ENCODE assay signal across 9 cellular contexts in the genomic region with DNA sequence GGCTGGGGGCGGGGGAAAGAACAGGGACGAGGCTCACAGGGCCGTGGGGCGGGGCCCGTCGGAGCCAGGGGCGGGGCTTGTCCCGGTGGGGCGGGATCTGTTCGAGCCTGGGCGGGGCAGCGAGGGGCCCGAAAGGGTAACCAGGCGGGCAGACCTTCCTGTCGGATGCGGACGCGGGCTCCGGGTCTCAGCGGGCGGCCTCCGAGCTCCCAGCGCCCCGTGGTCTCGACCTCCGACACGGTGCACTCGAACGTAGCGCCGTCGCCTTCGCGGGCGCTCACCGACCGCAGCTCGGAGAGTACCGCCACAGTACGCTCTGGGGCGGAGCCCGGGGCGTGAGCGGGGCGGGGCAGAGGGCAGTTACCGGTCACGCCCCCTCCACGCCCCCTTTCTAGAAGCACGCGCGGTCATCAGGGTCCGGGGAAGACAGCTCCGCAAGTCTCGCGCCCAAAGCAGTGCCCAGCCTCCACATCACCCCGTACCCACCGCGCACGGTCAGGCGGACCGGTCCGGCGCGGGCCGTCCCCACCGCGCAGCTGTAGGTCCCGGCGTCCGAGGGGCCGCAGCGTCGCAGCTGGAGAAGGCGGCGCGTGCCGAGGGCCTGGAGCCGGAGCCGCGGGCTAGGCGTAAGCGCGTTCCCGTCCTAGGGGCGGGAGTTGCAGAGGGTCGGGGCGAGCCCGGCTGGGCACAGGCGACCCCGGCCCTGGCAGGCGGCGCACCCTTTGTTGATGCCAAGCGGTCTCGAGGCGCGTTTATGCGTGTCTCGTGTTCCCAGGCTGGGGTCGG. TPM values are rescaled to one million over a fixed set of nuclear protein-coding genes. Genes with fewer than 3 reads are reported as not detected.
DNase-seq lines count a peak whose midpoint lies in the region; ATAC-seq and TF ChIP-seq lines count a peak whose summit lies in the region.
"Had no signal": no experiment of that assay in that cellular context is flagged by ENCODE, and none has a peak within 500 bp of the region (broad histone marks: within the 10 kb centered on the region; RNA-seq: fewer than 3 reads in every experiment).

No MANE protein-coding gene starts in this region.

- peak; percentile 92 for ATAC-seq in left cardiac atrium

- no peak for TF ChIP-seq CTCF in LNCaP clone FGC (IDR thresholded peaks at IDR 0.05; ENCODE audit: control insufficient read depth, extremely low read depth, insufficient read depth)
- TF ChIP-seq CTCF in tibial nerve (IDR thresholded peaks at IDR 0.05) = no peak

- peaks cover 4% of the 10 kb centered on the region; the same call in 1 of the 2 replicates for H3K4me1 ChIP-seq in GM23248 (ENCODE audit: insufficient read depth)
- peaks cover 13% of the 10 kb centered on the region for H3K4me1 ChIP-seq in adipocyte (ENCODE audit: control insufficient read depth, insufficient read depth, low read length)
- H3K4me1 ChIP-seq in tibial nerve = peaks cover 0 to 25% (median 14%) of the 10 kb centered on the region in 4 donors

- H3K27me3 ChIP-seq in GM23248 (replicated peaks; ENCODE audit: insufficient read depth) (no peaks in the 10 kb centered on the region), adipocyte (replicated peaks; ENCODE audit: control insufficient read depth, insufficient read depth, low read length) (no peaks in the 10 kb centered on the region), tibial nerve (peaks cover 0 to 7% of the 10 kb centered on the region in 2 donors)

- TF ChIP-seq EP300 in tibial nerve (IDR thresholded peaks at IDR 0.05) = peak in 1 of 2 donors; percentile 66

- H3K27ac ChIP-seq in GM23248 (no peak overlapping the region), tibial nerve (peak overlapping the region; percentile 44 to 87 (median 62))

- no peaks in the 10 kb centered on the region for H3K9me3 ChIP-seq in GM23248 (ENCODE audit: low read depth)
- H3K9me3 ChIP-seq in adipocyte (ENCODE audit: control insufficient read depth, low read length) = no peaks in the 10 kb centered on the region
- H3K9me3 ChIP-seq in tibial nerve = no peaks in the 10 kb centered on the region

- DNase-seq in Daoy (ENCODE audit: low read depth) (peak; percentile 88), GM23248 (peak; percentile 94), LNCaP clone FGC (ENCODE audit: low read depth) (no peak), SW 1271 (lab: John Stamatoyannopoulos, UW) (peak; percentile 36 to 74), adipocyte (ENCODE audit: low read depth) (peak; percentile 93), left cardiac atrium (peak; percentile 92), posterior vena cava (ENCODE audit: low spot score) (peak; percentile 95), tibial nerve (ENCODE audit: low spot score in 2 of 2) (peak; percentile 80 to 87)

- no peaks in the 10 kb centered on the region for H3K36me3 ChIP-seq in GM23248 (ENCODE audit: low read depth)
- H3K36me3 ChIP-seq in adipocyte (ENCODE audit: control insufficient read depth, insufficient read depth, low read length, severe bottlenecking) = no peaks in the 10 kb centered on the region
- peaks cover 0 to 52% (median 0%) of the 10 kb centered on the region in 3 donors for H3K36me3 ChIP-seq in tibial nerve

- in situ Hi-C loops in GM23248 (cut with MboI) = no loop called here

- WGBS in GM23248 (ENCODE audit: low coverage in 1 of 2, low lambda C conversion rate in 2 of 2, missing lambda C conversion rate in 2 of 2), 2 experiments = 0 to 4% methylated on average over 66 to 70 of the region's 99 CpGs
- WGBS in tibial nerve, 2 donors = 2% methylated on average over 14 to 45 of the region's 99 CpGs

- no peak for TF ChIP-seq POLR2A in tibial nerve (IDR thresholded peaks at IDR 0.05)

- peak overlapping the region; percentile 87 for H3K4me2 ChIP-seq in GM23248 (ENCODE audit: unreplicated experiment)

- no peaks in the 10 kb centered on the region for H3K79me2 ChIP-seq in GM23248 (ENCODE audit: insufficient read depth)

- H2AFZ ChIP-seq in GM23248 = peak overlapping the region; percentile 83

- H3F3A ChIP-seq in GM23248 (ENCODE audit: insufficient read depth) = no peaks in the 10 kb centered on the region

- H3K4me3 ChIP-seq in GM23248 = peak overlapping the region; percentile 76
- H3K4me3 ChIP-seq in LNCaP clone FGC (ENCODE audit: low read depth, low read length) = peak overlapping the region; percentile 45
- H3K4me3 ChIP-seq in adipocyte (ENCODE audit: low read length) = peak overlapping the region; percentile 81
- peak overlapping the region; percentile 44 to 68 (median 56) for H3K4me3 ChIP-seq in tibial nerve

- H3K9ac ChIP-seq in GM23248 = no peak overlapping the region; the same call in 1 of the 2 replicates
- peak overlapping the region; percentile 64 for H3K9ac ChIP-seq in adipocyte (ENCODE audit: low read length)

- H4K20me1 ChIP-seq in GM23248 (ENCODE audit: insufficient read depth) = no peaks in the 10 kb centered on the region

- intact Hi-C loops in left cardiac atrium (cut with DNase I) (no loop called here), posterior vena cava (cut with DNase I) (no loop called here)

- H3K9me2 ChIP-seq in GM23248 (ENCODE audit: insufficient read depth) = no peaks in the 10 kb centered on the region

RNA-seq across cellular contexts. Expression of a gene that starts 8.7 kb away (rescaled TPM):
- 2.4 and 2.5 TPM in 2 replicates for total RNA-seq in Daoy (2014; rRNA removed; shearing (Covaris generic))
- total RNA-seq in GM23248 (2014; rRNA removed; shearing (Covaris generic)) = 5.8 and 6.2 TPM in 2 replicates
- 1.7 and 2.2 TPM in 2 replicates for polyA plus RNA-seq in GM23248 (2016; fragmentation: Nextera tagmentation; extraction: Ambion mirVana)
- total RNA-seq in left cardiac atrium = 1 to 10 TPM; 3.2 to 4.1 TPM
- total RNA-seq in posterior vena cava = 1 to 10 TPM; 3.0 to 3.2 TPM
- 1 to 10 TPM; 1.6 to 2.4 (median 1.9) TPM for total RNA-seq in tibial nerve

RNA-seq across cellular contexts. Expression of a gene that starts 9.0 kb away (rescaled TPM):
- total RNA-seq in Daoy (2014; rRNA removed; shearing (Covaris generic)) = 51.1 and 69.0 TPM in 2 replicates
- 526 and 533 TPM in 2 replicates for total RNA-seq in GM23248 (2014; rRNA removed; shearing (Covaris generic))
- polyA plus RNA-seq in GM23248 (2016; fragmentation: Nextera tagmentation; extraction: Ambion mirVana) = 174 and 179 TPM in 2 replicates
- total RNA-seq in left cardiac atrium = 100 to 1,000 TPM in 1 of 2 donors, 10 to 100 TPM in 1; 72.4 to 113 TPM
- total RNA-seq in posterior vena cava = 10 to 100 TPM; 42.9 to 51.1 TPM
- total RNA-seq in tibial nerve = 10 to 100 TPM; 51.3 to 91.2 (median 62.9) TPM

RNA-seq across cellular contexts. Expression of a gene that starts 18.8 kb away (rescaled TPM):
- total RNA-seq in Daoy (2014; rRNA removed; shearing (Covaris generic)) = 45.3 and 58.2 TPM in 2 replicates
- 68.7 and 84.9 TPM in 2 replicates for total RNA-seq in GM23248 (2014; rRNA removed; shearing (Covaris generic))
- polyA plus RNA-seq in GM23248 (2016; fragmentation: Nextera tagmentation; extraction: Ambion mirVana) = 12.8 and 13.8 TPM in 2 replicates
- total RNA-seq in left cardiac atrium (100 to 1,000 TPM; 121 to 187 TPM), posterior vena cava (10 to 100 TPM; 40.7 to 57.7 TPM), tibial nerve (100 to 1,000 TPM in 2 of 4 donors, 10 to 100 TPM in 2; 85.0 to 135 (median 98.3) TPM)

RNA-seq across cellular contexts. Expression of a gene that starts 19.5 kb away (rescaled TPM):
- total RNA-seq in Daoy (2014; rRNA removed; shearing (Covaris generic)) = 0.36 and 0.80 TPM in 2 replicates
- total RNA-seq in GM23248 (2014; rRNA removed; shearing (Covaris generic)) = 0.11 TPM in 1 of 2 replicates, not detected in the other
- 0.19 and 0.36 TPM in 2 replicates for polyA plus RNA-seq in GM23248 (2016; fragmentation: Nextera tagmentation; extraction: Ambion mirVana)
- total RNA-seq in left cardiac atrium (10 to 100 TPM in 1 of 2 donors, 1 to 10 TPM in 1; 2.2 to 16.2 TPM), posterior vena cava (under 1 TPM in 1 of 2 donors, not detected in 1; 0.37 TPM), tibial nerve (1 to 10 TPM in 2 of 4 donors, not detected in 2; 1.1 to 1.4 TPM)

RNA-seq across cellular contexts. Expression of a gene that starts 38.3 kb away (rescaled TPM):
- 0.42 TPM in 1 of 2 replicates, not detected in the other for total RNA-seq in Daoy (2014; rRNA removed; shearing (Covaris generic))
- total RNA-seq in GM23248 (2014; rRNA removed; shearing (Covaris generic)) = 0.13 and 0.43 TPM in 2 replicates
- polyA plus RNA-seq in GM23248 (2016; fragmentation: Nextera tagmentation; extraction: Ambion mirVana) = not detected in 2 replicates
- total RNA-seq in left cardiac atrium (under 1 TPM in 1 of 2 donors, not detected in 1; 0.32 TPM), posterior vena cava (under 1 TPM in 1 of 2 donors, not detected in 1; 0.38 TPM), tibial nerve (1 to 10 TPM in 1 of 4 donors, under 1 TPM in 1, not detected in 2; 0.42 to 3.0 TPM)
- total RNA-seq: subcutaneous adipose tissue had no signal
